Comparison of ENCODE assay signal across 8 cellular contexts in genomic region chr1:46718340-46718726, GRCh38. TPM values are rescaled to one million over a fixed set of nuclear protein-coding genes. Genes with fewer than 3 reads are reported as not detected.
DNase-seq lines count a peak whose midpoint lies in the region; ATAC-seq and TF ChIP-seq lines count a peak whose summit lies in the region.

No MANE protein-coding gene starts in this region.

- no peak for DNase-seq in activated naive CD4-positive, alpha-beta T cell treated with anti-CD3 and anti-CD28 coated beads, Interleukin-2, amount 10 ng/mL, durations not matched to agents 7 days and 5 days
- DNase-seq in activated naive CD4-positive, alpha-beta T cell treated with anti-CD3 and anti-CD28 coated beads, Interleukin-2, amount 50 U/mL, for 16 hours, result no peak
- no peak for DNase-seq in WTC11 (ENCODE audit: low spot score)
- no peak for DNase-seq in iPS DF 6.9 (ENCODE audit: low read depth, low spot score)
- DNase-seq in GM20000 (ENCODE audit: low spot score), result no peak
- no peak for DNase-seq in ACHN

- TF ChIP-seq CTCF in WTC11 (IDR thresholded peaks at IDR 0.05), result no peak
- no peak for TF ChIP-seq CTCF in GM20000 (IDR thresholded peaks at IDR 0.05; ENCODE audit: extremely low read depth, missing control alignments)

- H3K4me3 ChIP-seq in iPS DF 6.9 (ENCODE audit: low read length), result peak overlapping the region; percentile 94

- no peaks in the 10 kb centered on the region for H3K27me3 ChIP-seq in iPS DF 6.9 (ENCODE audit: control insufficient read depth, insufficient read depth, low read length)

- no CpG with 5 or more reads among the region's 12 CpGs for WGBS in iPS DF 6.9 (ENCODE audit: insufficient coverage, insufficient read length)

- H3K9me3 ChIP-seq in iPS DF 6.9 (ENCODE audit: control insufficient read depth, insufficient read depth, low read length), result no peaks in the 10 kb centered on the region

- POLR2A ChIA-PET in WTC11 (lab: Charles Lee), result interaction anchor here (0.5 to 2.3 kb wide), 2 partner anchors 50 to 94 kb away, joined by 3 to 9 read pairs; partner anchors contain the start of gene ATPAF1

- H3K36me3 Mint-ChIP-seq in activated naive CD4-positive, alpha-beta T cell treated with anti-CD3 and anti-CD28 coated beads, Interleukin-2, amount 10 ng/mL, durations not matched to agents 7 days and 5 days, result peaks cover 24% of the 10 kb centered on the region
- H3K36me3 Mint-ChIP-seq in WTC11, result peaks cover 21% of the 10 kb centered on the region
- peaks cover 15% of the 10 kb centered on the region for H3K36me3 Mint-ChIP-seq in stimulated activated memory B cell treated with anti-CD40 and anti-IgM and Interleukin-4, amounts not matched to agents 10 μg/mL and 1 μg/mL and 100 μg/mL, for 72 hours

- peak overlapping the region; percentile 94 for H3K4me3 Mint-ChIP-seq in activated naive CD4-positive, alpha-beta T cell treated with anti-CD3 and anti-CD28 coated beads, Interleukin-2, amount 10 ng/mL, durations not matched to agents 7 days and 5 days
- H3K4me3 Mint-ChIP-seq in WTC11, result peak overlapping the region; percentile 95
- H3K4me3 Mint-ChIP-seq in stimulated activated memory B cell treated with anti-CD40 and anti-IgM and Interleukin-4, amounts not matched to agents 10 μg/mL and 1 μg/mL and 100 μg/mL, for 72 hours, result peak overlapping the region; percentile 89

- peak; percentile 3 for ATAC-seq in WTC11
- no peak for ATAC-seq in stimulated activated memory B cell treated with anti-CD40 and anti-IgM and Interleukin-4, amounts not matched to agents 10 μg/mL and 1 μg/mL and 100 μg/mL, for 72 hours
- ATAC-seq in GM19452 (IDR thresholded peaks at IDR 0.05; ENCODE audit: unreplicated experiment), result no peak

- H3K27ac Mint-ChIP-seq in activated naive CD4-positive, alpha-beta T cell treated with anti-CD3 and anti-CD28 coated beads, Interleukin-2, amount 10 ng/mL, durations not matched to agents 7 days and 5 days, result peak overlapping the region; percentile 91
- H3K27ac Mint-ChIP-seq in WTC11, result peak overlapping the region; percentile 35
- peak overlapping the region; percentile 93 for H3K27ac Mint-ChIP-seq in stimulated activated memory B cell treated with anti-CD40 and anti-IgM and Interleukin-4, amounts not matched to agents 10 μg/mL and 1 μg/mL and 100 μg/mL, for 72 hours

- in situ Hi-C loops in ACHN (cut with HindIII; ENCODE audit: low pct_ligation_motif_present, low pct_unique_long_range_greater_than_20kb, low sequenced_read_pairs), result no loop called here

- H3K4me1 Mint-ChIP-seq in activated naive CD4-positive, alpha-beta T cell treated with anti-CD3 and anti-CD28 coated beads, Interleukin-2, amount 10 ng/mL, durations not matched to agents 7 days and 5 days, result peaks cover 41% of the 10 kb centered on the region
- peaks cover 23% of the 10 kb centered on the region for H3K4me1 Mint-ChIP-seq in WTC11
- H3K4me1 Mint-ChIP-seq in stimulated activated memory B cell treated with anti-CD40 and anti-IgM and Interleukin-4, amounts not matched to agents 10 μg/mL and 1 μg/mL and 100 μg/mL, for 72 hours, result peaks cover 34% of the 10 kb centered on the region

- no peaks in the 10 kb centered on the region for H3K4me1 ChIP-seq in iPS DF 6.9 (ENCODE audit: control insufficient read depth, insufficient read depth, low read length)

- CTCF ChIA-PET in activated naive CD4-positive, alpha-beta T cell treated with anti-CD3 and anti-CD28 coated beads, Interleukin-2, amount 10 ng/mL, durations not matched to agents 7 days and 5 days (lab: Charles Lee), result interaction anchor here (1.1 kb wide), 2 partner anchors 10 to 18 kb away, joined by 3 to 4 read pairs; no protein-coding TSS in a partner anchor
- CTCF ChIA-PET in WTC11 (lab: Charles Lee), result interaction anchor here (1.1 to 2.6 kb wide), 4 partner anchors 10 to 98 kb away, joined by 3 to 7 read pairs (median 4); no protein-coding TSS in a partner anchor

- no peaks in the 10 kb centered on the region for H3K9me3 Mint-ChIP-seq in activated naive CD4-positive, alpha-beta T cell treated with anti-CD3 and anti-CD28 coated beads, Interleukin-2, amount 10 ng/mL, durations not matched to agents 7 days and 5 days
- no peaks in the 10 kb centered on the region for H3K9me3 Mint-ChIP-seq in WTC11
- no peaks in the 10 kb centered on the region for H3K9me3 Mint-ChIP-seq in stimulated activated memory B cell treated with anti-CD40 and anti-IgM and Interleukin-4, amounts not matched to agents 10 μg/mL and 1 μg/mL and 100 μg/mL, for 72 hours

- H3K27ac ChIP-seq in iPS DF 6.9 (ENCODE audit: low read length), result no peak overlapping the region

- peaks cover 8% of the 10 kb centered on the region for H3K27me3 Mint-ChIP-seq in activated naive CD4-positive, alpha-beta T cell treated with anti-CD3 and anti-CD28 coated beads, Interleukin-2, amount 10 ng/mL, durations not matched to agents 7 days and 5 days
- H3K27me3 Mint-ChIP-seq in WTC11 (ENCODE audit: low read depth), result no peaks in the 10 kb centered on the region
- H3K27me3 Mint-ChIP-seq in stimulated activated memory B cell treated with anti-CD40 and anti-IgM and Interleukin-4, amounts not matched to agents 10 μg/mL and 1 μg/mL and 100 μg/mL, for 72 hours, result no peaks in the 10 kb centered on the region

- peaks cover 3% of the 10 kb centered on the region; the same call in 1 of the 2 replicates for H3K36me3 ChIP-seq in iPS DF 6.9 (ENCODE audit: control insufficient read depth, insufficient read depth, low read length)

TF ChIP-seq in WTC11, 78 proteins besides CTCF, POLR2A, EP300 and RAD21:
- TF ChIP-seq TP53 (CRISPR knock-in tag; IDR thresholded peaks at IDR 0.05), result no peak
- TF ChIP-seq ZBTB43 (CRISPR knock-in tag; IDR thresholded peaks at IDR 0.05), result no peak
- TF ChIP-seq KAT7 (CRISPR knock-in tag; IDR thresholded peaks at IDR 0.05; ENCODE audit: borderline replicate concordance), result peak; percentile 16; the same call in 1 of the 2 replicates

RNA-seq across cellular contexts. Expression of gene EFCAB14, which starts 0.6 kb away (rescaled TPM):
- total RNA-seq in WTC11 (2021), result 38.4 to 46.2 TPM (median 39.1 TPM) in 3 replicates

RNA-seq across cellular contexts. Expression of gene TEX38, which starts 46.7 kb away (rescaled TPM):
- 0.17 to 0.21 TPM (median 0.18 TPM) in 3 replicates for total RNA-seq in WTC11 (2021)

RNA-seq across cellular contexts. Expression of gene ATPAF1, which starts 50.2 kb away (rescaled TPM):
- total RNA-seq in WTC11 (2021), result 35.7 to 45.5 TPM (median 44.5 TPM) in 3 replicates

Comparison
In these comparisons a context has a peak if more than half of its experiments do, and no peak if none do; other contexts are left out.
1. H3K27ac Mint-ChIP-seq: peak in every context shown above with its lines; median percentile 93 in stimulated activated memory B cell treated with anti-CD40 and anti-IgM and Interleukin-4, amounts not matched to agents 10 μg/mL and 1 μg/mL and 100 μg/mL, for 72 hours; 91 in activated naive CD4-positive, alpha-beta T cell treated with anti-CD3 and anti-CD28 coated beads, Interleukin-2, amount 10 ng/mL, durations not matched to agents 7 days and 5 days; 35 in WTC11.